In the genomic region with DNA sequence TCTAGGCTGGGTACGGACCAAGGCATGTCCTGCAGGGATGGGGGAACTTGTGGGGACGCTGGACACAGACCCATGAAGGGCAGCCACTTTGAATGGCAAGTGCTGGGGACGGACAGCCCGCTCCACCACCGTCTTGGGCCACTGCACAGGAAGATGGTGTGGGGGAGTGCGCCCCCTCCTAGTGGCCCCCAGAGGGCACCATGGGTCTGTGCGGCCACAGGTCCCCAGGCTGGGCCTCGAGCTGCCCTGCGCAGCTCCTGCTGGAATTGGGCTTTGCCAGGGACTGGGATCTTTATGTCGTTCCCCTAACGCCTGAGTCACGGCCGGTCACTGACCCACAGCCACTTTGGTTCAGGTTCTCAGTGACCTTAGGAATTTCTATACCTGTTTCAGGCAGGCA, we compare ENCODE assay signal across 2 cellular contexts.
TF ChIP-seq lines count a peak whose summit lies in the region.

No MANE protein-coding gene starts in this region.

TF ChIP-seq in GM23338, 12 proteins besides CTCF, POLR2A, EP300 and RAD21 (continued from another document):
- TF ChIP-seq, protein P1, sequence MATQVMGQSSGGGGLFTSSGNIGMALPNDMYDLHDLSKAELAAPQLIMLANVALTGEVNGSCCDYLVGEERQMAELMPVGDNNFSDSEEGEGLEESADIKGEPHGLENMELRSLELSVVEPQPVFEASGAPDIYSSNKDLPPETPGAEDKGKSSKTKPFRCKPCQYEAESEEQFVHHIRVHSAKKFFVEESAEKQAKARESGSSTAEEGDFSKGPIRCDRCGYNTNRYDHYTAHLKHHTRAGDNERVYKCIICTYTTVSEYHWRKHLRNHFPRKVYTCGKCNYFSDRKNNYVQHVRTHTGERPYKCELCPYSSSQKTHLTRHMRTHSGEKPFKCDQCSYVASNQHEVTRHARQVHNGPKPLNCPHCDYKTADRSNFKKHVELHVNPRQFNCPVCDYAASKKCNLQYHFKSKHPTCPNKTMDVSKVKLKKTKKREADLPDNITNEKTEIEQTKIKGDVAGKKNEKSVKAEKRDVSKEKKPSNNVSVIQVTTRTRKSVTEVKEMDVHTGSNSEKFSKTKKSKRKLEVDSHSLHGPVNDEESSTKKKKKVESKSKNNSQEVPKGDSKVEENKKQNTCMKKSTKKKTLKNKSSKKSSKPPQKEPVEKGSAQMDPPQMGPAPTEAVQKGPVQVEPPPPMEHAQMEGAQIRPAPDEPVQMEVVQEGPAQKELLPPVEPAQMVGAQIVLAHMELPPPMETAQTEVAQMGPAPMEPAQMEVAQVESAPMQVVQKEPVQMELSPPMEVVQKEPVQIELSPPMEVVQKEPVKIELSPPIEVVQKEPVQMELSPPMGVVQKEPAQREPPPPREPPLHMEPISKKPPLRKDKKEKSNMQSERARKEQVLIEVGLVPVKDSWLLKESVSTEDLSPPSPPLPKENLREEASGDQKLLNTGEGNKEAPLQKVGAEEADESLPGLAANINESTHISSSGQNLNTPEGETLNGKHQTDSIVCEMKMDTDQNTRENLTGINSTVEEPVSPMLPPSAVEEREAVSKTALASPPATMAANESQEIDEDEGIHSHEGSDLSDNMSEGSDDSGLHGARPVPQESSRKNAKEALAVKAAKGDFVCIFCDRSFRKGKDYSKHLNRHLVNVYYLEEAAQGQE (IDR thresholded peaks at IDR 0.05; ENCODE audit: unreplicated experiment): no peak
- TF ChIP-seq JUNB (IDR thresholded peaks at IDR 0.05; ENCODE audit: unreplicated experiment) (no peak), POLR2AphosphoS5 (IDR thresholded peaks at IDR 0.05; ENCODE audit: low read depth) (no peak), NANOG (IDR thresholded peaks at IDR 0.05; ENCODE audit: borderline replicate concordance) (no peak), ZNF114 (CRISPR knock-in tag; IDR thresholded peaks at IDR 0.05) (no peak), EZH2 (IDR thresholded peaks at IDR 0.05; ENCODE audit: low read depth, unreplicated experiment) (no peak), EZH2phosphoT487 (IDR thresholded peaks at IDR 0.05; ENCODE audit: unreplicated experiment) (no peak), ZNF331 (CRISPR knock-in tag; IDR thresholded peaks at IDR 0.05; ENCODE audit: low read depth) (no peak)
- TF ChIP-seq, protein P2, sequence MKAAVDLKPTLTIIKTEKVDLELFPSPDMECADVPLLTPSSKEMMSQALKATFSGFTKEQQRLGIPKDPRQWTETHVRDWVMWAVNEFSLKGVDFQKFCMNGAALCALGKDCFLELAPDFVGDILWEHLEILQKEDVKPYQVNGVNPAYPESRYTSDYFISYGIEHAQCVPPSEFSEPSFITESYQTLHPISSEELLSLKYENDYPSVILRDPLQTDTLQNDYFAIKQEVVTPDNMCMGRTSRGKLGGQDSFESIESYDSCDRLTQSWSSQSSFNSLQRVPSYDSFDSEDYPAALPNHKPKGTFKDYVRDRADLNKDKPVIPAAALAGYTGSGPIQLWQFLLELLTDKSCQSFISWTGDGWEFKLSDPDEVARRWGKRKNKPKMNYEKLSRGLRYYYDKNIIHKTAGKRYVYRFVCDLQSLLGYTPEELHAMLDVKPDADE (IDR thresholded peaks at IDR 0.05): no peak
- TF ChIP-seq, protein P3, sequence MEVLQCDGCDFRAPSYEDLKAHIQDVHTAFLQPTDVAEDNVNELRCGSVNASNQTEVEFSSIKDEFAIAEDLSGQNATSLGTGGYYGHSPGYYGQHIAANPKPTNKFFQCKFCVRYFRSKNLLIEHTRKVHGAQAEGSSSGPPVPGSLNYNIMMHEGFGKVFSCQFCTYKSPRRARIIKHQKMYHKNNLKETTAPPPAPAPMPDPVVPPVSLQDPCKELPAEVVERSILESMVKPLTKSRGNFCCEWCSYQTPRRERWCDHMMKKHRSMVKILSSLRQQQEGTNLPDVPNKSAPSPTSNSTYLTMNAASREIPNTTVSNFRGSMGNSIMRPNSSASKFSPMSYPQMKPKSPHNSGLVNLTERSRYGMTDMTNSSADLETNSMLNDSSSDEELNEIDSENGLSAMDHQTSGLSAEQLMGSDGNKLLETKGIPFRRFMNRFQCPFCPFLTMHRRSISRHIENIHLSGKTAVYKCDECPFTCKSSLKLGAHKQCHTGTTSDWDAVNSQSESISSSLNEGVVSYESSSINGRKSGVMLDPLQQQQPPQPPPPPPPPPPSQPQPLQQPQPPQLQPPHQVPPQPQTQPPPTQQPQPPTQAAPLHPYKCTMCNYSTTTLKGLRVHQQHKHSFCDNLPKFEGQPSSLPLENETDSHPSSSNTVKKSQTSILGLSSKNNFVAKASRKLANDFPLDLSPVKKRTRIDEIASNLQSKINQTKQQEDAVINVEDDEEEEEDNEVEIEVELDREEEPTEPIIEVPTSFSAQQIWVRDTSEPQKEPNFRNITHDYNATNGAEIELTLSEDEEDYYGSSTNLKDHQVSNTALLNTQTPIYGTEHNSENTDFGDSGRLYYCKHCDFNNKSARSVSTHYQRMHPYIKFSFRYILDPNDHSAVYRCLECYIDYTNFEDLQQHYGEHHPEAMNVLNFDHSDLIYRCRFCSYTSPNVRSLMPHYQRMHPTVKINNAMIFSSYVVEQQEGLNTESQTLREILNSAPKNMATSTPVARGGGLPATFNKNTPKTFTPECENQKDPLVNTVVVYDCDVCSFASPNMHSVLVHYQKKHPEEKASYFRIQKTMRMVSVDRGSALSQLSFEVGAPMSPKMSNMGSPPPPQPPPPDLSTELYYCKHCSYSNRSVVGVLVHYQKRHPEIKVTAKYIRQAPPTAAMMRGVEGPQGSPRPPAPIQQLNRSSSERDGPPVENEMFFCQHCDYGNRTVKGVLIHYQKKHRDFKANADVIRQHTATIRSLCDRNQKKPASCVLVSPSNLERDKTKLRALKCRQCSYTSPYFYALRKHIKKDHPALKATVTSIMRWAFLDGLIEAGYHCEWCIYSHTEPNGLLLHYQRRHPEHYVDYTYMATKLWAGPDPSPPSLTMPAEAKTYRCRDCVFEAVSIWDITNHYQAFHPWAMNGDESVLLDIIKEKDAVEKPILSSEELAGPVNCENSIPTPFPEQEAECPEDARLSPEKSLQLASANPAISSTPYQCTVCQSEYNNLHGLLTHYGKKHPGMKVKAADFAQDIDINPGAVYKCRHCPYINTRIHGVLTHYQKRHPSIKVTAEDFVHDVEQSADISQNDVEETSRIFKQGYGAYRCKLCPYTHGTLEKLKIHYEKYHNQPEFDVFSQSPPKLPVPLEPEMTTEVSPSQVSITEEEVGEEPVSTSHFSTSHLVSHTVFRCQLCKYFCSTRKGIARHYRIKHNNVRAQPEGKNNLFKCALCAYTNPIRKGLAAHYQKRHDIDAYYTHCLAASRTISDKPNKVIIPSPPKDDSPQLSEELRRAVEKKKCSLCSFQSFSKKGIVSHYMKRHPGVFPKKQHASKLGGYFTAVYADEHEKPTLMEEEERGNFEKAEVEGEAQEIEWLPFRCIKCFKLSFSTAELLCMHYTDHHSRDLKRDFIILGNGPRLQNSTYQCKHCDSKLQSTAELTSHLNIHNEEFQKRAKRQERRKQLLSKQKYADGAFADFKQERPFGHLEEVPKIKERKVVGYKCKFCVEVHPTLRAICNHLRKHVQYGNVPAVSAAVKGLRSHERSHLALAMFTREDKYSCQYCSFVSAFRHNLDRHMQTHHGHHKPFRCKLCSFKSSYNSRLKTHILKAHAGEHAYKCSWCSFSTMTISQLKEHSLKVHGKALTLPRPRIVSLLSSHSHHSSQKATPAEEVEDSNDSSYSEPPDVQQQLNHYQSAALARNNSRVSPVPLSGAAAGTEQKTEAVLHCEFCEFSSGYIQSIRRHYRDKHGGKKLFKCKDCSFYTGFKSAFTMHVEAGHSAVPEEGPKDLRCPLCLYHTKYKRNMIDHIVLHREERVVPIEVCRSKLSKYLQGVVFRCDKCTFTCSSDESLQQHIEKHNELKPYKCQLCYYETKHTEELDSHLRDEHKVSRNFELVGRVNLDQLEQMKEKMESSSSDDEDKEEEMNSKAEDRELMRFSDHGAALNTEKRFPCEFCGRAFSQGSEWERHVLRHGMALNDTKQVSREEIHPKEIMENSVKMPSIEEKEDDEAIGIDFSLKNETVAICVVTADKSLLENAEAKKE (CRISPR knock-in tag; IDR thresholded peaks at IDR 0.05): no peak

TF ChIP-seq in GM12878, 131 proteins besides CTCF, POLR2A, EP300 and RAD21 (continued from another document):
- TF ChIP-seq, protein P4, sequence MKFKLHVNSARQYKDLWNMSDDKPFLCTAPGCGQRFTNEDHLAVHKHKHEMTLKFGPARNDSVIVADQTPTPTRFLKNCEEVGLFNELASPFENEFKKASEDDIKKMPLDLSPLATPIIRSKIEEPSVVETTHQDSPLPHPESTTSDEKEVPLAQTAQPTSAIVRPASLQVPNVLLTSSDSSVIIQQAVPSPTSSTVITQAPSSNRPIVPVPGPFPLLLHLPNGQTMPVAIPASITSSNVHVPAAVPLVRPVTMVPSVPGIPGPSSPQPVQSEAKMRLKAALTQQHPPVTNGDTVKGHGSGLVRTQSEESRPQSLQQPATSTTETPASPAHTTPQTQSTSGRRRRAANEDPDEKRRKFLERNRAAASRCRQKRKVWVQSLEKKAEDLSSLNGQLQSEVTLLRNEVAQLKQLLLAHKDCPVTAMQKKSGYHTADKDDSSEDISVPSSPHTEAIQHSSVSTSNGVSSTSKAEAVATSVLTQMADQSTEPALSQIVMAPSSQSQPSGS (IDR thresholded peaks at IDR 0.05; ENCODE audit: low read length): no peak
- TF ChIP-seq ZZZ3 (IDR thresholded peaks at IDR 0.05; ENCODE audit: control insufficient read depth, insufficient read length, low read depth) (no peak), TCF12 (IDR thresholded peaks at IDR 0.05; ENCODE audit: low read depth, low read length) (no peak)
